Comparison of ENCODE assay signal across 1 cellular context in genomic region chr6:170552765-170553685, GRCh38.
TF ChIP-seq lines count a peak whose summit lies in the region.

Gene PSMB1, minus strand, starts transcription at chr6:170553307. Its CDS starts 65 bp downstream, at chr6:170553242.

TF ChIP-seq in HepG2, 621 proteins besides CTCF, POLR2A, EP300 and RAD21 (continued from another document and continues in another):
- peak; percentile 98 for TF ChIP-seq ZNF407 (CRISPR knock-in tag; IDR thresholded peaks at IDR 0.05; ENCODE audit: not compliant biosample characterization)
- TF ChIP-seq ZNF180 (CRISPR knock-in tag; IDR thresholded peaks at IDR 0.05; ENCODE audit: borderline replicate concordance, low read depth) = no peak
- 0 out of 2 replicates have a peak, but pooled peaks have one; percentile 44 for TF ChIP-seq PAWR (CRISPR knock-in tag; IDR thresholded peaks at IDR 0.05; ENCODE audit: borderline replicate concordance)
- no peak for TF ChIP-seq NAIF1 (CRISPR knock-in tag; IDR thresholded peaks at IDR 0.05; ENCODE audit: borderline replicate concordance)
- TF ChIP-seq ZNF878 (CRISPR knock-in tag; IDR thresholded peaks at IDR 0.05) = peak; percentile 85; the same call in 1 of the 2 replicates
- TF ChIP-seq KAT8 (CRISPR knock-in tag; IDR thresholded peaks at IDR 0.05) = peak; percentile 99
- TF ChIP-seq RFXAP (CRISPR knock-in tag; IDR thresholded peaks at IDR 0.05; ENCODE audit: borderline replicate concordance) = 0 out of 2 replicates have a peak, but pooled peaks have one; percentile 32
- peak; percentile 55; the same call in 1 of the 2 replicates for TF ChIP-seq DNMT3B (CRISPR knock-in tag; conservative IDR thresholded peaks at IDR 0.05)
- no peak for TF ChIP-seq SP140L (CRISPR knock-in tag; IDR thresholded peaks at IDR 0.05; ENCODE audit: borderline replicate concordance)
- no peak for TF ChIP-seq NR2F1 (CRISPR knock-in tag; IDR thresholded peaks at IDR 0.05)
- TF ChIP-seq ZFYVE20 (CRISPR knock-in tag; IDR thresholded peaks at IDR 0.05; ENCODE audit: borderline replicate concordance, low read depth) = no peak
- peak; percentile 98 for TF ChIP-seq POLR2G (IDR thresholded peaks at IDR 0.05; ENCODE audit: low read depth, low read length)
- peak; percentile 33; the same call in 1 of the 2 replicates for TF ChIP-seq TFDP2 (CRISPR knock-in tag; IDR thresholded peaks at IDR 0.05)
- TF ChIP-seq IRF9 (CRISPR knock-in tag; IDR thresholded peaks at IDR 0.05; ENCODE audit: borderline replicate concordance) = peak; percentile 87; the same call in 1 of the 2 replicates
- peak; percentile 93 for TF ChIP-seq THAP9 (CRISPR knock-in tag; IDR thresholded peaks at IDR 0.05; ENCODE audit: borderline replicate concordance)
- TF ChIP-seq MIER3 (CRISPR knock-in tag; IDR thresholded peaks at IDR 0.05; ENCODE audit: borderline replicate concordance) = no peak; the same call in 1 of the 2 replicates
- peak; percentile 92 for TF ChIP-seq ZSCAN5A (CRISPR knock-in tag; IDR thresholded peaks at IDR 0.05; ENCODE audit: borderline replicate concordance)
- TF ChIP-seq MLXIP (CRISPR knock-in tag; IDR thresholded peaks at IDR 0.05; ENCODE audit: borderline replicate concordance) = no peak
- peak; percentile 76 for TF ChIP-seq XRCC5 (optimal IDR thresholded peaks at IDR 0.05; ENCODE audit: low read length)
- TF ChIP-seq ZBTB39 (CRISPR knock-in tag; IDR thresholded peaks at IDR 0.05) = no peak
- TF ChIP-seq ZNF605 (CRISPR knock-in tag; IDR thresholded peaks at IDR 0.05) = peak; percentile 86
- TF ChIP-seq ZNF839 (CRISPR knock-in tag; IDR thresholded peaks at IDR 0.05; ENCODE audit: borderline replicate concordance) = peak; percentile 89
- no peak for TF ChIP-seq ATF7 (IDR thresholded peaks at IDR 0.05)
- peak; percentile 77; the same call in 1 of the 2 replicates for TF ChIP-seq ATF7 (CRISPR knock-in tag; IDR thresholded peaks at IDR 0.05)
- TF ChIP-seq TARDBP (CRISPR knock-in tag; IDR thresholded peaks at IDR 0.05) = peak; percentile 82
- 0 out of 2 replicates have a peak, but pooled peaks have one; percentile 26 for TF ChIP-seq ZNF253 (CRISPR knock-in tag; IDR thresholded peaks at IDR 0.05; ENCODE audit: borderline replicate concordance)
